ENCODE assay signal across 8 cellular contexts in genomic region chr13:26186141-26186870, GRCh38. TPM values are rescaled to one million over a fixed set of nuclear protein-coding genes. Genes with fewer than 3 reads are reported as not detected.
DNase-seq lines count a peak whose midpoint lies in the region; ATAC-seq and TF ChIP-seq lines count a peak whose summit lies in the region.

No MANE protein-coding gene starts in this region.

- TF ChIP-seq POLR2A in GM18951 (IDR thresholded peaks at IDR 0.05; ENCODE audit: extremely low read depth, insufficient read depth, insufficient read length): peak; percentile 65

- ATAC-seq in HG03196 (IDR thresholded peaks at IDR 0.05; ENCODE audit: unreplicated experiment): peak; percentile 90
- ATAC-seq in left lobe of liver: peak; percentile 95

- TF ChIP-seq CTCF in AG09319 (IDR thresholded peaks at IDR 0.05; ENCODE audit: low read depth, low read length): peak; percentile 30

- DNase-seq in AG09319 (ENCODE audit: extremely low read depth, low read depth): peak; percentile 66
- DNase-seq in NCI-H510A treated with DMSO at 0.1 percent for 48 hours (lab: John Stamatoyannopoulos, UW): peak; percentile 68
- peak; percentile 88 for DNase-seq in activated CD4-positive, alpha-beta T cell treated with anti-CD3 and anti-CD28 coated beads, Interleukin-2, amount 50 U/mL, for 1 hour
- peak; percentile 78 for DNase-seq in dedifferentiated amniotic fluid mesenchymal stem cell (ENCODE audit: extremely low spot score)
- peak; percentile 94 for DNase-seq in left lobe of liver (ENCODE audit: low spot score)
- DNase-seq in stimulated activated CD4-positive, alpha-beta T cell treated with anti-CD3 and anti-CD28 coated beads, Interleukin-2, amount 100 ng/mL, for 24 hours: peak; percentile 88 to 91

- in situ Hi-C loops in GM18951 (cut with MboI; ENCODE audit: low sequenced_read_pairs, unreplicated experiment): loop anchor here (10.0 to 25.0 kb wide), 2 partner anchors 308 to 501 kb away; no protein-coding TSS in a partner anchor

RNA-seq across cellular contexts. Expression of gene RNF6, which starts 35.8 kb away (rescaled TPM):
- total RNA-seq in left lobe of liver: 9.4 TPM

Comparison
In these comparisons a context has a peak if more than half of its experiments do, and no peak if none do; other contexts are left out.
1. Peak in every context shown above with its lines: DNase-seq and ATAC-seq.